Comparison of ENCODE assay signal across 1 cellular context in genomic region chr3:12601072-12601471, GRCh38.
TF ChIP-seq lines count a peak whose summit lies in the region.

No MANE protein-coding gene starts in this region.

TF ChIP-seq in GM23338, 12 proteins besides CTCF, POLR2A, EP300 and RAD21 (continued from another document):
- TF ChIP-seq ZNF462 (CRISPR knock-in tag; IDR thresholded peaks at IDR 0.05) = no peak
